ENCODE assay signal across 8 cellular contexts in genomic region chr7:75442465-75443111, GRCh38. TPM values are rescaled to one million over a fixed set of nuclear protein-coding genes. Genes with fewer than 3 reads are reported as not detected.
DNase-seq lines count a peak whose midpoint lies in the region; ATAC-seq and TF ChIP-seq lines count a peak whose summit lies in the region.
"Not testable (repeated sequence)": the region's sequence is repeated elsewhere in the genome, so short reads cannot be mapped to it uniquely, and the experiment has no call there.

No MANE protein-coding gene starts in this region.

- peak overlapping the region; percentile 85 for H3K27ac ChIP-seq in HUES48 (ENCODE audit: low read depth, low read length)
- H3K27ac ChIP-seq in tibial artery = peak overlapping the region; percentile 76 to 85

- H3K4me1 Mint-ChIP-seq in T-helper 2 cell treated with Interferon-gamma antibody and Interleukin-4, amounts not matched to agents 5 μg/mL and 100 μg/mL, for 36 hours (ENCODE audit: low read depth); glutamatergic neuron (ENCODE audit: low read depth, unreplicated experiment): not testable (repeated sequence)
- peaks cover 11 to 12% of the 10 kb centered on the region in 2 donors for H3K4me1 Mint-ChIP-seq in natural killer cell treated with Interleukin-12 subunit alpha and Interleukin-12 subunit beta and Interleukin-15 and Interleukin-18, amount 100 ng/mL, for 72 hours (ENCODE audit: low read depth in 2 of 2)

- not testable (repeated sequence) for H3K9me3 ChIP-seq in HUES48 (ENCODE audit: control insufficient read depth, insufficient read depth, low read length); tibial artery

- peak; percentile 3 for DNase-seq in HCEC 1CT
- DNase-seq in T-helper 2 cell treated with Interferon-gamma antibody and Interleukin-4, amounts not matched to agents 5 μg/mL and 100 μg/mL, for 36 hours (ENCODE audit: low spot score) = peak; percentile 51
- not testable (repeated sequence) for DNase-seq in astrocyte of the cerebellum (ENCODE audit: low read depth); natural killer cell treated with Interleukin-12 subunit alpha and Interleukin-12 subunit beta and Interleukin-15 and Interleukin-18, amount 100 ng/mL, for 72 hours (ENCODE audit: low spot score); tibial artery
- DNase-seq in glutamatergic neuron = peak; percentile 30

- H3K4me3 ChIP-seq in HUES48 (ENCODE audit: low read depth, low read length) (peak overlapping the region; percentile 70), astrocyte of the cerebellum (ENCODE audit: low read depth, low read length) (peak overlapping the region; percentile 50), tibial artery (peak overlapping the region; percentile 62 to 66)

- in situ Hi-C loops in astrocyte of the cerebellum (cut with HindIII; ENCODE audit: low sequenced_read_pairs) = not testable (repeated sequence)

- H3K27me3 Mint-ChIP-seq in T-helper 2 cell treated with Interferon-gamma antibody and Interleukin-4, amounts not matched to agents 5 μg/mL and 100 μg/mL, for 36 hours (ENCODE audit: low read depth); glutamatergic neuron (ENCODE audit: unreplicated experiment); natural killer cell treated with Interleukin-12 subunit alpha and Interleukin-12 subunit beta and Interleukin-15 and Interleukin-18, amount 100 ng/mL, for 72 hours: not testable (repeated sequence)

- H3K27me3 ChIP-seq in HUES48 (ENCODE audit: control insufficient read depth, insufficient read depth, low read length); tibial artery: not testable (repeated sequence)

- peak overlapping the region; percentile 95 for H3K27ac Mint-ChIP-seq in T-helper 2 cell treated with Interferon-gamma antibody and Interleukin-4, amounts not matched to agents 5 μg/mL and 100 μg/mL, for 36 hours
- peak overlapping the region; percentile 95 for H3K27ac Mint-ChIP-seq in glutamatergic neuron (ENCODE audit: unreplicated experiment)
- H3K27ac Mint-ChIP-seq in natural killer cell treated with Interleukin-12 subunit alpha and Interleukin-12 subunit beta and Interleukin-15 and Interleukin-18, amount 100 ng/mL, for 72 hours = peak overlapping the region; percentile 73 to 85

- H3K4me1 ChIP-seq in HUES48 (ENCODE audit: control insufficient read depth, insufficient read depth, low read length); tibial artery: not testable (repeated sequence)

- peak; percentile 90 for ATAC-seq in GM18498 (IDR thresholded peaks at IDR 0.05; ENCODE audit: unreplicated experiment)
- peak; percentile 96 to 98 for ATAC-seq in natural killer cell treated with Interleukin-12 subunit alpha and Interleukin-12 subunit beta and Interleukin-15 and Interleukin-18, amount 100 ng/mL, for 72 hours

- H3K36me3 ChIP-seq in HUES48 (ENCODE audit: control insufficient read depth, insufficient read depth, low read length) = peaks cover 29% of the 10 kb centered on the region
- H3K36me3 ChIP-seq in tibial artery = peaks cover 30 to 32% (median 31%) of the 10 kb centered on the region in 3 donors

- peak overlapping the region; percentile 95 for H3K4me3 Mint-ChIP-seq in T-helper 2 cell treated with Interferon-gamma antibody and Interleukin-4, amounts not matched to agents 5 μg/mL and 100 μg/mL, for 36 hours
- peak overlapping the region; percentile 93 for H3K4me3 Mint-ChIP-seq in glutamatergic neuron (ENCODE audit: unreplicated experiment)
- H3K4me3 Mint-ChIP-seq in natural killer cell treated with Interleukin-12 subunit alpha and Interleukin-12 subunit beta and Interleukin-15 and Interleukin-18, amount 100 ng/mL, for 72 hours = peak overlapping the region; percentile 93

- TF ChIP-seq CTCF in astrocyte of the cerebellum (IDR thresholded peaks at IDR 0.05; ENCODE audit: low read depth, low read length, missing control alignments); glutamatergic neuron (IDR thresholded peaks at IDR 0.05; ENCODE audit: partially characterized antibody, unreplicated experiment); tibial artery (IDR thresholded peaks at IDR 0.05): not testable (repeated sequence)

- peak overlapping the region; percentile 59; the same call in 1 of the 2 replicates for H3K9ac ChIP-seq in HUES48 (ENCODE audit: low read depth, low read length)

- intact Hi-C loops in tibial artery (cut with DNase I; ENCODE audit: low total_unique reads) = not testable (repeated sequence)

- H3K9me3 Mint-ChIP-seq in T-helper 2 cell treated with Interferon-gamma antibody and Interleukin-4, amounts not matched to agents 5 μg/mL and 100 μg/mL, for 36 hours; glutamatergic neuron (ENCODE audit: unreplicated experiment); natural killer cell treated with Interleukin-12 subunit alpha and Interleukin-12 subunit beta and Interleukin-15 and Interleukin-18, amount 100 ng/mL, for 72 hours: not testable (repeated sequence)

- H3K36me3 Mint-ChIP-seq in T-helper 2 cell treated with Interferon-gamma antibody and Interleukin-4, amounts not matched to agents 5 μg/mL and 100 μg/mL, for 36 hours (ENCODE audit: low read depth) = peaks cover 29% of the 10 kb centered on the region
- H3K36me3 Mint-ChIP-seq in glutamatergic neuron (ENCODE audit: unreplicated experiment) = not testable (repeated sequence)
- peaks cover 17% of the 10 kb centered on the region for H3K36me3 Mint-ChIP-seq in natural killer cell treated with Interleukin-12 subunit alpha and Interleukin-12 subunit beta and Interleukin-15 and Interleukin-18, amount 100 ng/mL, for 72 hours

RNA-seq across cellular contexts. Expression of gene POM121C, which starts 43.5 kb away (rescaled TPM):
- 60.1 TPM for total RNA-seq in glutamatergic neuron (ENCODE audit: unreplicated experiment)
- total RNA-seq in natural killer cell treated with Interleukin-12 subunit alpha and Interleukin-12 subunit beta and Interleukin-15 and Interleukin-18, amount 100 ng/mL, for 72 hours = 100 to 1,000 TPM in 1 of 2 donors, 10 to 100 TPM in 1; 95.9 to 107 TPM

RNA-seq across cellular contexts. Expression of gene TRIM73, which starts 47.2 kb away (rescaled TPM):
- 11.2 TPM for total RNA-seq in glutamatergic neuron (ENCODE audit: unreplicated experiment)
- 1 to 10 TPM; 2.1 to 5.2 TPM for total RNA-seq in natural killer cell treated with Interleukin-12 subunit alpha and Interleukin-12 subunit beta and Interleukin-15 and Interleukin-18, amount 100 ng/mL, for 72 hours

RNA-seq across cellular contexts. Expression of gene SPDYE5, which starts 49.5 kb away (rescaled TPM):
- not detected for total RNA-seq in glutamatergic neuron (ENCODE audit: unreplicated experiment)
- not detected for total RNA-seq in natural killer cell treated with Interleukin-12 subunit alpha and Interleukin-12 subunit beta and Interleukin-15 and Interleukin-18, amount 100 ng/mL, for 72 hours
